Comparison of ENCODE assay signal across 8 cellular contexts in the genomic region with DNA sequence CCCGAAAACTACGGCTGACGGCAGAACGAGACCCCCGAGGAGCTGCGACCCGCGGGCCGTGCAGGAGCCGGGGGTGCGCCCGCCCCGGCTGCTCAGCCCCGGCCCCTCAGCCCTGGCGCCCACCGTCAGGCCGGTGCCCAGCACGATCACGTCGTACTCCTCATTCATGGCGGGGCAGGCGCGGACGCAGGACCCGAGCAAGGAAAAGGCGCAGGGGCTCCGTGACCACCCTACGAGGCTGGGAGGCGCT. TPM values are rescaled to one million over a fixed set of nuclear protein-coding genes. Genes with fewer than 3 reads are reported as not detected.
DNase-seq lines count a peak whose midpoint lies in the region; ATAC-seq and TF ChIP-seq lines count a peak whose summit lies in the region.

No MANE protein-coding gene starts in this region.

- no peak for TF ChIP-seq RAD21 in Ishikawa (IDR thresholded peaks at IDR 0.05; ENCODE audit: low read depth)

- peak overlapping the region; percentile 91 for H3K4me3 ChIP-seq in coronary artery

- peak overlapping the region; percentile 96 to 98 for H3K27ac ChIP-seq in coronary artery

- intact Hi-C loops in CD14-positive monocyte (cut with micrococcal nuclease): loop anchor here (2.0 to 10.0 kb wide), 5 partner anchors 39 to 128 kb away; a partner anchor contains a TSS

- no peak for TF ChIP-seq EP300 in Ishikawa (IDR thresholded peaks at IDR 0.05; ENCODE audit: borderline replicate concordance)

- H3K27me3 Mint-ChIP-seq in CD14-positive monocyte (ENCODE audit: low read depth in 3 of 3): peaks cover 0 to 2% (median 0%) of the 10 kb centered on the region in 3 donors
- H3K27me3 Mint-ChIP-seq in naive B cell: no peaks in the 10 kb centered on the region

- peak overlapping the region; percentile 86 to 96 (median 96) for H3K27ac Mint-ChIP-seq in CD14-positive monocyte
- H3K27ac Mint-ChIP-seq in naive B cell: peak overlapping the region; percentile 84 to 97 (median 92)

- ATAC-seq in GM21576 (IDR thresholded peaks at IDR 0.05; ENCODE audit: unreplicated experiment) (peak; percentile 19), naive B cell (ENCODE audit: low read depth in 2 of 2) (peak; percentile 15 to 20)

- H3K36me3 Mint-ChIP-seq in CD14-positive monocyte: peaks cover 0 to 11% of the 10 kb centered on the region in 2 donors
- H3K36me3 Mint-ChIP-seq in naive B cell: peaks cover 0 to 10% of the 10 kb centered on the region in 2 donors

- peak overlapping the region; percentile 81 to 93 for H3K4me3 Mint-ChIP-seq in CD14-positive monocyte
- H3K4me3 Mint-ChIP-seq in naive B cell: peak overlapping the region; percentile 84 to 99 (median 95)

- H3K9me3 Mint-ChIP-seq in CD14-positive monocyte: no peaks in the 10 kb centered on the region
- peaks cover 0 to 5% (median 0%) of the 10 kb centered on the region in 7 donors for H3K9me3 Mint-ChIP-seq in naive B cell

- TF ChIP-seq CTCF in CD14-positive monocyte (IDR thresholded peaks at IDR 0.05) (no peak), coronary artery (IDR thresholded peaks at IDR 0.05) (no peak)

- H3K4me1 Mint-ChIP-seq in CD14-positive monocyte (peaks cover 62% of the 10 kb centered on the region), naive B cell (peaks cover 54 to 85% (median 69%) of the 10 kb centered on the region in 3 donors)

- DNase-seq in CD14-positive monocyte (ENCODE audit: low spot score): no peak
- no peak for DNase-seq in coronary artery (ENCODE audit: low spot score)
- no peak for DNase-seq in naive B cell
- no peak for DNase-seq in NCI-H2081 treated with DMSO at 0.1 percent for 48 hours (lab: John Stamatoyannopoulos, UW)
- no peak for DNase-seq in NCI-H446 treated with DMSO at 0.1 percent for 48 hours (lab: John Stamatoyannopoulos, UW)
- DNase-seq in retina: no peak

TF ChIP-seq in Ishikawa, 13 proteins besides CTCF, POLR2A, EP300 and RAD21:
- TF ChIP-seq ZBTB7A (IDR thresholded peaks at IDR 0.05; ENCODE audit: low read depth): peak; percentile 78; the same call in 1 of the 2 replicates
- TF ChIP-seq, protein P1, sequence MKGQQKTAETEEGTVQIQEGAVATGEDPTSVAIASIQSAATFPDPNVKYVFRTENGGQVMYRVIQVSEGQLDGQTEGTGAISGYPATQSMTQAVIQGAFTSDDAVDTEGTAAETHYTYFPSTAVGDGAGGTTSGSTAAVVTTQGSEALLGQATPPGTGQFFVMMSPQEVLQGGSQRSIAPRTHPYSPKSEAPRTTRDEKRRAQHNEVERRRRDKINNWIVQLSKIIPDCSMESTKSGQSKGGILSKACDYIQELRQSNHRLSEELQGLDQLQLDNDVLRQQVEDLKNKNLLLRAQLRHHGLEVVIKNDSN (IDR thresholded peaks at IDR 0.05): no peak

RNA-seq across cellular contexts. Expression of a gene that starts 0.2 kb away (rescaled TPM):
- polyA plus RNA-seq in CD14-positive monocyte (100 to 1,000 TPM; 316 to 320 TPM), naive B cell (ENCODE audit: low read depth in 6 of 6) (100 to 1,000 TPM; 380 to 482 (median 401) TPM)
